Comparison of ENCODE assay signal across 8 cellular contexts in genomic region chr21:33070921-33071877, GRCh38. TPM values are rescaled to one million over a fixed set of nuclear protein-coding genes. Genes with fewer than 3 reads are reported as not detected.
DNase-seq lines count a peak whose midpoint lies in the region; ATAC-seq and TF ChIP-seq lines count a peak whose summit lies in the region.

No MANE protein-coding gene starts in this region.

- H3K27me3 ChIP-seq in left ventricle myocardium inferior (ENCODE audit: low read depth) (peaks cover 99% of the 10 kb centered on the region), gastrocnemius medialis (peaks cover 39 to 71% (median 59%) of the 10 kb centered on the region in 3 donors)

- no peaks in the 10 kb centered on the region for H3K36me3 ChIP-seq in left ventricle myocardium inferior
- no peaks in the 10 kb centered on the region for H3K36me3 ChIP-seq in gastrocnemius medialis

- peak; percentile 31 for DNase-seq in activated naive CD4-positive, alpha-beta T cell treated with anti-CD3 and anti-CD28 coated beads for 36 hours
- no peak for DNase-seq in activated naive CD4-positive, alpha-beta T cell (lab: John Stamatoyannopoulos, UW)
- DNase-seq in activated CD8-positive, alpha-beta T cell treated with anti-CD3 and anti-CD28 coated beads for 36 hours: peak; percentile 42
- no peak for DNase-seq in left ventricle myocardium inferior
- no peak for DNase-seq in gastrocnemius medialis
- DNase-seq in G401 (ENCODE audit: low spot score): no peak
- DNase-seq in kidney glomerular epithelial cell (lab: John Stamatoyannopoulos, UW): no peak

- no peaks in the 10 kb centered on the region for H3K36me3 Mint-ChIP-seq in activated naive CD4-positive, alpha-beta T cell treated with anti-CD3 and anti-CD28 coated beads for 36 hours (ENCODE audit: low read depth)
- no peaks in the 10 kb centered on the region for H3K36me3 Mint-ChIP-seq in activated CD8-positive, alpha-beta T cell treated with anti-CD3 and anti-CD28 coated beads for 36 hours (ENCODE audit: low read depth)

- intact Hi-C loops in activated naive CD4-positive, alpha-beta T cell treated with anti-CD3 and anti-CD28 coated beads for 36 hours (cut with micrococcal nuclease): loop anchor here (2.0 to 5.0 kb wide), 2 partner anchors 46 to 126 kb away; partner anchors contain the start of gene OLIG2
- intact Hi-C loops in activated CD8-positive, alpha-beta T cell treated with anti-CD3 and anti-CD28 coated beads for 36 hours (cut with micrococcal nuclease): loop anchor here (5.0 kb wide), 1 partner anchor 49 kb away; no protein-coding TSS in a partner anchor
- intact Hi-C loops in left ventricle myocardium inferior (cut with micrococcal nuclease) (no loop called here), gastrocnemius medialis (cut with DNase I; ENCODE audit: low total_unique reads) (loop anchor here (5.0 kb wide), 1 partner anchor 59 kb away; no protein-coding TSS in a partner anchor)

- ATAC-seq in activated CD8-positive, alpha-beta T cell treated with anti-CD3 and anti-CD28 coated beads for 36 hours: peak; percentile 50
- ATAC-seq in gastrocnemius medialis (no peak), esophagus mucosa (no peak)

- H3K4me1 ChIP-seq in left ventricle myocardium inferior (peaks cover 26% of the 10 kb centered on the region), gastrocnemius medialis (peaks cover 8 to 10% of the 10 kb centered on the region in 2 donors)

- H3K9me3 ChIP-seq in left ventricle myocardium inferior (replicated peaks) (peaks cover 4% of the 10 kb centered on the region), gastrocnemius medialis (no peaks in the 10 kb centered on the region)

- peaks cover 50% of the 10 kb centered on the region for H3K27me3 Mint-ChIP-seq in activated naive CD4-positive, alpha-beta T cell treated with anti-CD3 and anti-CD28 coated beads for 36 hours (ENCODE audit: low read depth)
- peaks cover 66% of the 10 kb centered on the region for H3K27me3 Mint-ChIP-seq in activated CD8-positive, alpha-beta T cell treated with anti-CD3 and anti-CD28 coated beads for 36 hours

- no peak overlapping the region for H3K27ac Mint-ChIP-seq in activated naive CD4-positive, alpha-beta T cell treated with anti-CD3 and anti-CD28 coated beads for 36 hours
- no peak overlapping the region for H3K27ac Mint-ChIP-seq in activated CD8-positive, alpha-beta T cell treated with anti-CD3 and anti-CD28 coated beads for 36 hours

- TF ChIP-seq POLR2A in gastrocnemius medialis (IDR thresholded peaks at IDR 0.05): no peak

- H3K27ac ChIP-seq in left ventricle myocardium inferior (replicated peaks) (no peak overlapping the region), gastrocnemius medialis (no peak overlapping the region)

- peaks cover 10% of the 10 kb centered on the region for H3K4me1 Mint-ChIP-seq in activated naive CD4-positive, alpha-beta T cell treated with anti-CD3 and anti-CD28 coated beads for 36 hours (ENCODE audit: low read depth)
- peaks cover 9% of the 10 kb centered on the region for H3K4me1 Mint-ChIP-seq in activated CD8-positive, alpha-beta T cell treated with anti-CD3 and anti-CD28 coated beads for 36 hours (ENCODE audit: low read depth)

- POLR2A ChIA-PET in activated CD8-positive, alpha-beta T cell treated with anti-CD3 and anti-CD28 coated beads for 36 hours (lab: Charles Lee): interaction anchor here (0.9 kb wide), 1 partner anchor 19 kb away, joined by 3 read pairs; no protein-coding TSS in a partner anchor

- H3K4me3 ChIP-seq in left ventricle myocardium inferior: peak overlapping the region; percentile 67
- H3K4me3 ChIP-seq in gastrocnemius medialis: peak overlapping the region; percentile 41 to 62 (median 46)

- CTCF ChIA-PET in activated naive CD4-positive, alpha-beta T cell treated with anti-CD3 and anti-CD28 coated beads for 36 hours (lab: Charles Lee): interaction anchor here (0.9 kb wide), 1 partner anchor 54 kb away, joined by 3 read pairs; no protein-coding TSS in a partner anchor
- CTCF ChIA-PET in activated CD8-positive, alpha-beta T cell treated with anti-CD3 and anti-CD28 coated beads for 36 hours (lab: Charles Lee): interaction anchor here (1.6 kb wide), 1 partner anchor 131 kb away, joined by 6 read pairs; no protein-coding TSS in a partner anchor

- in situ Hi-C loops in gastrocnemius medialis (cut with MboI; ENCODE audit: low sequenced_read_pairs in 4 of 4): no loop called here
- in situ Hi-C loops in G401 (cut with HindIII; ENCODE audit: low sequenced_read_pairs): no loop called here

- TF ChIP-seq CTCF in activated CD8-positive, alpha-beta T cell treated with anti-CD3 and anti-CD28 coated beads for 36 hours (IDR thresholded peaks at IDR 0.05): no peak
- TF ChIP-seq CTCF in left ventricle myocardium inferior (IDR thresholded peaks at IDR 0.05; ENCODE audit: borderline replicate concordance): no peak
- TF ChIP-seq CTCF in gastrocnemius medialis (IDR thresholded peaks at IDR 0.05 in 4 of 5, conservative IDR thresholded peaks at IDR 0.05 in 1 of 5): no peak

- peak overlapping the region; percentile 65 for H3K4me3 Mint-ChIP-seq in activated naive CD4-positive, alpha-beta T cell treated with anti-CD3 and anti-CD28 coated beads for 36 hours
- H3K4me3 Mint-ChIP-seq in activated CD8-positive, alpha-beta T cell treated with anti-CD3 and anti-CD28 coated beads for 36 hours: peak overlapping the region; percentile 65

- H3K9me3 Mint-ChIP-seq in activated naive CD4-positive, alpha-beta T cell treated with anti-CD3 and anti-CD28 coated beads for 36 hours: no peaks in the 10 kb centered on the region
- H3K9me3 Mint-ChIP-seq in activated CD8-positive, alpha-beta T cell treated with anti-CD3 and anti-CD28 coated beads for 36 hours: peaks cover 4% of the 10 kb centered on the region

RNA-seq across cellular contexts. Expression of gene OLIG1, which starts 1.3 kb away (rescaled TPM):
- not detected for total RNA-seq in activated naive CD4-positive, alpha-beta T cell treated with anti-CD3 and anti-CD28 coated beads for 36 hours
- under 1 TPM in 1 of 2 experiments, not detected in 1; 0.61 TPM for total RNA-seq in activated CD8-positive, alpha-beta T cell treated with anti-CD3 and anti-CD28 coated beads for 36 hours
- 0.22 TPM for total RNA-seq in left ventricle myocardium inferior
- total RNA-seq in gastrocnemius medialis: 1 to 10 TPM in 2 of 4 donors, not detected in 2; 1.4 TPM
- total RNA-seq in G401 (2014; rRNA removed; shearing (Covaris generic)): not detected in 2 replicates
- total RNA-seq in esophagus mucosa: not detected

RNA-seq across cellular contexts. Expression of gene OLIG2, which starts 45.5 kb away (rescaled TPM):
- not detected for total RNA-seq in activated naive CD4-positive, alpha-beta T cell treated with anti-CD3 and anti-CD28 coated beads for 36 hours
- not detected for total RNA-seq in activated CD8-positive, alpha-beta T cell treated with anti-CD3 and anti-CD28 coated beads for 36 hours
- total RNA-seq in left ventricle myocardium inferior (not detected), gastrocnemius medialis (under 1 TPM in 1 of 4 donors, not detected in 3; 0.10 TPM), esophagus mucosa (not detected)
- not detected in 2 replicates for total RNA-seq in G401 (2014; rRNA removed; shearing (Covaris generic))

Comparison
In these comparisons a context has a peak if more than half of its experiments do, and no peak if none do; other contexts are left out.
1. DNase-seq: peak in activated naive CD4-positive, alpha-beta T cell treated with anti-CD3 and anti-CD28 coated beads for 36 hours (single experiment) and activated CD8-positive, alpha-beta T cell treated with anti-CD3 and anti-CD28 coated beads for 36 hours (single experiment); none in activated naive CD4-positive, alpha-beta T cell (0 of 4), left ventricle myocardium inferior (single experiment), gastrocnemius medialis (0 of 2), G401 (single experiment) and kidney glomerular epithelial cell (single experiment).